1 cellular context compared by ENCODE assay signal in the genomic region with DNA sequence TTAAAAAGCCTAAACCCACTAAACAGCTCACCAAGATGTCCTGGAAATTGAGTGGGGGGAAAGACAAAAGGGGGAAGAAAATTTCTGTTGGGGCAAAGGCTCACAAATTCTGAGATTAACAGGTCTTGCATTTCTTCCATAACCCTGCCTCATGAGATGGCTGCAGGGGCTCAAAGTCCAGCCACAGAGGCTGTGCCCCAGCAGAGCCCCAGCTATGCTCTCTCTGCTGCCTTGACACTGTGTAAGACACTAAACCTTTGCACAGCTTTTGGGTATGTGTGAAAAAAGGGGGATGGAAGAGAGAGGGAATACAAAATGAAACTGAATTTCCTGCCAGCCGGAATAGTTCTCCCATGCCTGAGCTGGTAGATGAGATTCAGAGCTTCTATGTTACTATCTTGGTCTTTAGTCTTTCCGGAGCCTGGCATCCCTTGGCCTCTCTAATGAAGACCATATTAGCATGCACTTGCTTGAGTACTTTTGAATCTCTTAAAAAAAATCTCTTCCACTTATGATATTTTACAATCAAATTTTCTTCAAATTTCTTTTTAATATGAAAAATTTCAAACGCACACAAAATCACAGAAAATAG.
A peak's percentile ranks its signal among the peaks of the same experiment; 100 is the strongest.
TF ChIP-seq lines count a peak whose summit lies in the region.

No MANE protein-coding gene starts in this region.

TF ChIP-seq in HepG2, 621 proteins besides CTCF, POLR2A, EP300 and RAD21 (continued from another document):
- TF ChIP-seq ZNF512B (CRISPR knock-in tag; IDR thresholded peaks at IDR 0.05; ENCODE audit: borderline replicate concordance): no peak
- TF ChIP-seq ZNF331 (CRISPR knock-in tag; IDR thresholded peaks at IDR 0.05): peak; percentile 80; the same call in 1 of the 2 replicates
- TF ChIP-seq SALL1 (CRISPR knock-in tag; IDR thresholded peaks at IDR 0.05): peak; percentile 12; the same call in 1 of the 2 replicates
- TF ChIP-seq STAT6 (CRISPR knock-in tag; IDR thresholded peaks at IDR 0.05; ENCODE audit: borderline replicate concordance): no peak
- TF ChIP-seq NPAS2 (CRISPR knock-in tag; IDR thresholded peaks at IDR 0.05; ENCODE audit: borderline replicate concordance): no peak
- peak; percentile 84 for TF ChIP-seq HNF4A (CRISPR knock-in tag; IDR thresholded peaks at IDR 0.05)
- TF ChIP-seq MYNN (CRISPR knock-in tag; IDR thresholded peaks at IDR 0.05; ENCODE audit: low read depth): no peak
- no peak for TF ChIP-seq RXRB (CRISPR knock-in tag; IDR thresholded peaks at IDR 0.05; ENCODE audit: borderline replicate concordance)
- peak; percentile 50 for TF ChIP-seq HNF4G (IDR thresholded peaks at IDR 0.05; ENCODE audit: borderline replicate concordance, low read depth, low read length)
- TF ChIP-seq HNF4G (CRISPR knock-in tag; IDR thresholded peaks at IDR 0.05; ENCODE audit: borderline replicate concordance, low read depth): no peak
- TF ChIP-seq KIAA2018 (CRISPR knock-in tag; IDR thresholded peaks at IDR 0.05; ENCODE audit: borderline replicate concordance): no peak
- TF ChIP-seq CC2D1A (CRISPR knock-in tag; IDR thresholded peaks at IDR 0.05): no peak
- TF ChIP-seq KAT8 (CRISPR knock-in tag; IDR thresholded peaks at IDR 0.05): peak; percentile 21; the same call in 1 of the 2 replicates
- 0 out of 2 replicates have a peak, but pooled peaks have one; percentile 27 for TF ChIP-seq ZNF644 (CRISPR knock-in tag; IDR thresholded peaks at IDR 0.05; ENCODE audit: low read depth)
- no peak for TF ChIP-seq ATRX (CRISPR knock-in tag; IDR thresholded peaks at IDR 0.05; ENCODE audit: borderline replicate concordance)
- peak; percentile 35; the same call in 1 of the 2 replicates for TF ChIP-seq ZNF264 (CRISPR knock-in tag; IDR thresholded peaks at IDR 0.05)
- TF ChIP-seq HNRNPL (IDR thresholded peaks at IDR 0.05; ENCODE audit: low read depth, low read length): no peak
- no peak for TF ChIP-seq NR2F6 (IDR thresholded peaks at IDR 0.05)
- TF ChIP-seq NR2F6 (CRISPR knock-in tag; IDR thresholded peaks at IDR 0.05): no peak
- TF ChIP-seq ZNF33A (CRISPR knock-in tag; IDR thresholded peaks at IDR 0.05; ENCODE audit: borderline replicate concordance): no peak
- peak; percentile 42; the same call in 1 of the 2 replicates for TF ChIP-seq ZMYM4 (CRISPR knock-in tag; IDR thresholded peaks at IDR 0.05)
- TF ChIP-seq ZNF549 (CRISPR knock-in tag; IDR thresholded peaks at IDR 0.05): no peak
- no peak for TF ChIP-seq RFXAP (CRISPR knock-in tag; IDR thresholded peaks at IDR 0.05; ENCODE audit: borderline replicate concordance)
